10 cellular contexts compared by ENCODE assay signal in genomic region chr4:147825451-147826287, GRCh38.
DNase-seq lines count a peak whose midpoint lies in the region; ATAC-seq and TF ChIP-seq lines count a peak whose summit lies in the region.
"Had no signal": no experiment of that assay in that cellular context is flagged by ENCODE, and none has a peak within 500 bp of the region (broad histone marks: within the 10 kb centered on the region; RNA-seq: fewer than 3 reads in every experiment).

No MANE protein-coding gene starts in this region.

- DNase-seq in SIG-M5 treated with dmso at 0.1 percent for 504 hours (lab: John Stamatoyannopoulos, UW; ENCODE audit: unreplicated experiment) (peak; percentile 47), SIG-M5 (lab: John Stamatoyannopoulos, UW) (no peak), choroid plexus epithelial cell (ENCODE audit: low read depth) (peak; percentile 73), medulla oblongata (ENCODE audit: extremely low spot score) (peak; percentile 47), upper lobe of right lung (no peak), NCI-H526 (lab: John Stamatoyannopoulos, UW) (no peak)
- DNase-seq in stimulated activated CD4-positive, alpha-beta T cell treated with anti-CD3 and anti-CD28 coated beads, Interleukin-4, amount 100 ng/mL, for 1 hour, result no peak
- DNase-seq: effector CD4-positive, alpha-beta T cell; NCI-H1694 treated with DMSO at 0.1 percent for 48 hours had no signal

- TF ChIP-seq CTCF in choroid plexus epithelial cell (conservative IDR thresholded peaks at IDR 0.05; ENCODE audit: low read depth, low read length) (no peak), upper lobe of right lung (IDR thresholded peaks at IDR 0.05) (no peak)

- H3K9me3 ChIP-seq in upper lobe of right lung, result no peaks in the 10 kb centered on the region

- H3K4me3 ChIP-seq in choroid plexus epithelial cell (ENCODE audit: low read depth, low read length) (no peak overlapping the region), upper lobe of right lung (no peak overlapping the region)

- no peaks in the 10 kb centered on the region for H3K36me3 ChIP-seq in upper lobe of right lung

- intact Hi-C loops in upper lobe of right lung (cut with DNase I), result no loop called here

- H3K4me1 ChIP-seq in upper lobe of right lung, result peaks cover 52% of the 10 kb centered on the region

- no peaks in the 10 kb centered on the region for H3K27me3 ChIP-seq in upper lobe of right lung

- ATAC-seq in upper lobe of right lung, result peak; percentile 67
- no peak for ATAC-seq in GM18868 (IDR thresholded peaks at IDR 0.05; ENCODE audit: unreplicated experiment)

- no peak overlapping the region for H3K27ac ChIP-seq in upper lobe of right lung

Comparison
In these comparisons a context has a peak if more than half of its experiments do, and no peak if none do; other contexts are left out.
1. DNase-seq: peak in SIG-M5 treated with dmso at 0.1 percent for 504 hours (single experiment), choroid plexus epithelial cell (single experiment) and medulla oblongata (single experiment); none in SIG-M5 (single experiment), upper lobe of right lung (single experiment), stimulated activated CD4-positive, alpha-beta T cell treated with anti-CD3 and anti-CD28 coated beads, Interleukin-4, amount 100 ng/mL, for 1 hour (single experiment) and NCI-H526 (0 of 2).